8 cellular contexts compared by ENCODE assay signal in the genomic region with DNA sequence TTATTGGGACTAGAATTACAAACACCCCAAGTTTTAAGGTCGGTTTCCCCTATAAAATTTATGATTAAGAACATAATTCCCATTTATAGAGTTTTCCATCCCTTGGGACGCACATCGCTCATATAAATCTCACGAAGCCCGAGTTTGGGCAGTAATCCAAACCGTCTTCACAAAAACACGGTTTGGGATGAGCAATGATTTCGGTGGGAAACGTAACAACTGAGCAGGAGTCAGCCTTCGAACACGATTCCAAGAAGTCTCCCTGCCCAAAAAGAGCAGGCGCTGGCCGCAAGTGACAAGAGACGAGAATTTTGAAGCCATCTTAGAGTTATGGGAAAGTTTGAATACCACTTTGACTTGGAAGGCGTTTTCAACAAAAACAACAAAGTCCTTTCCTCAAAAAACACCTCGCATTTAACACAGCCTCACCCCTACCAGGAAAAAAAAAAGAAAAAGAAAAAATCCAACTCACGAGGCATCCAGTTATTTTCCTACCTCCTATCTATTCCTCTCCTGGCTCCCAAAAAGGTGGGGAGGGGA. TPM values are rescaled to one million over a fixed set of nuclear protein-coding genes. Genes with fewer than 3 reads are reported as not detected.
DNase-seq lines count a peak whose midpoint lies in the region; ATAC-seq and TF ChIP-seq lines count a peak whose summit lies in the region.

No MANE protein-coding gene starts in this region.

- peaks cover 5% of the 10 kb centered on the region for H3K36me3 Mint-ChIP-seq in mesothelial cell of epicardium

- no peaks in the 10 kb centered on the region for H3K27me3 ChIP-seq in Loucy (ENCODE audit: insufficient read depth, low read length, poor library complexity, severe bottlenecking)

- no peaks in the 10 kb centered on the region for H3K9me3 ChIP-seq in Loucy (ENCODE audit: insufficient read depth, low read depth, low read length)

- H3K27ac Mint-ChIP-seq in mesothelial cell of epicardium = peak overlapping the region; percentile 93

- TF ChIP-seq CTCF in Loucy (conservative IDR thresholded peaks at IDR 0.05; ENCODE audit: low read length) (no peak), choroid plexus epithelial cell (conservative IDR thresholded peaks at IDR 0.05; ENCODE audit: low read depth, low read length) (no peak), mesothelial cell of epicardium (IDR thresholded peaks at IDR 0.05; ENCODE audit: unreplicated experiment) (no peak)

- peak overlapping the region; percentile 76; the same call in 1 of the 2 replicates for H2AFZ ChIP-seq in Loucy (ENCODE audit: low read length)

- H3K27me3 Mint-ChIP-seq in mesothelial cell of epicardium (ENCODE audit: low read depth) = peaks cover 9% of the 10 kb centered on the region

- H3K79me2 ChIP-seq in Loucy (ENCODE audit: insufficient read depth, low read length) = peaks cover 75% of the 10 kb centered on the region

- peaks cover 32% of the 10 kb centered on the region for H3K4me1 Mint-ChIP-seq in mesothelial cell of epicardium

- no peaks in the 10 kb centered on the region for H3K9me2 ChIP-seq in Loucy (replicated peaks; ENCODE audit: low read depth, low read length)

- peak overlapping the region; percentile 88 for H3K4me3 ChIP-seq in Loucy (ENCODE audit: low read length, poor library complexity, severe bottlenecking)
- H3K4me3 ChIP-seq in choroid plexus epithelial cell (ENCODE audit: low read depth, low read length) = peak overlapping the region; percentile 70

- H3K4me1 ChIP-seq in Loucy (ENCODE audit: insufficient read depth, low read length, poor library complexity, severe bottlenecking) = peaks cover 41% of the 10 kb centered on the region

- H3K4me2 ChIP-seq in Loucy (ENCODE audit: low read depth, low read length, poor library complexity, severe bottlenecking) = peak overlapping the region; percentile 88

- 0 out of 2 replicates have a peak, but pooled peaks cover 2% of the 10 kb centered on the region for H3K36me3 ChIP-seq in Loucy (ENCODE audit: insufficient read depth, low read length)

- H4K20me1 ChIP-seq in Loucy (ENCODE audit: insufficient read depth, low read length, poor library complexity, severe bottlenecking) = peaks cover 14% of the 10 kb centered on the region

- H3F3A ChIP-seq in Loucy (ENCODE audit: low read depth) = no peaks in the 10 kb centered on the region

- H3K9me3 Mint-ChIP-seq in mesothelial cell of epicardium = no peaks in the 10 kb centered on the region

- H3K9ac ChIP-seq in Loucy (ENCODE audit: low read depth, low read length, poor library complexity, severe bottlenecking) = peak overlapping the region; percentile 95

- H3K4me3 Mint-ChIP-seq in mesothelial cell of epicardium = peak overlapping the region; percentile 72

- ATAC-seq in HG02852 (IDR thresholded peaks at IDR 0.05; ENCODE audit: unreplicated experiment) (no peak), GM18505 (IDR thresholded peaks at IDR 0.05; ENCODE audit: unreplicated experiment) (no peak), GM21526 (IDR thresholded peaks at IDR 0.05; ENCODE audit: low FRiP score, unreplicated experiment) (no peak)

- no peak for TF ChIP-seq POLR2A in GM18505 (IDR thresholded peaks at IDR 0.05; ENCODE audit: borderline replicate concordance, extremely low read depth, insufficient read depth, insufficient read length)

- DNase-seq in COLO829 (ENCODE audit: low spot score) (peak; percentile 7), choroid plexus epithelial cell (ENCODE audit: low read depth) (peak; percentile 53), mesothelial cell of epicardium (ENCODE audit: low spot score in 2 of 2, unreplicated experiment in 2 of 2) (no peak), SHP77 (lab: John Stamatoyannopoulos, UW) (no peak)

RNA-seq across cellular contexts. Expression of a gene that starts 1.7 kb away (rescaled TPM):
- total RNA-seq in mesothelial cell of epicardium = 80.4 to 87.2 TPM (median 85.0 TPM) in 3 replicates

RNA-seq across cellular contexts. Expression of a gene that starts 46.5 kb away (rescaled TPM):
- total RNA-seq in mesothelial cell of epicardium = 12.0 to 13.2 TPM (median 12.6 TPM) in 3 replicates

Comparison
In these comparisons a context has a peak if more than half of its experiments do, and no peak if none do; other contexts are left out.
1. DNase-seq: peak in COLO829 (single experiment) and choroid plexus epithelial cell (single experiment); none in mesothelial cell of epicardium (0 of 2) and SHP77 (0 of 2).